1 cellular context compared by ENCODE assay signal in genomic region chr3:120089089-120089488, GRCh38.
TF ChIP-seq lines count a peak whose summit lies in the region.

No MANE protein-coding gene starts in this region.

TF ChIP-seq in GM23338, 12 proteins besides CTCF, POLR2A, EP300 and RAD21 (continued from another document):
- TF ChIP-seq ZNF462 (CRISPR knock-in tag; IDR thresholded peaks at IDR 0.05) (no peak), JUNB (IDR thresholded peaks at IDR 0.05; ENCODE audit: unreplicated experiment) (no peak), CREB1 (CRISPR knock-in tag; IDR thresholded peaks at IDR 0.05; ENCODE audit: low read depth) (no peak), NANOG (IDR thresholded peaks at IDR 0.05; ENCODE audit: borderline replicate concordance) (no peak), ETS1 (IDR thresholded peaks at IDR 0.05) (no peak)
TF ChIP-seq in GM23338: peak in this region for 0.
